Comparison of ENCODE assay signal across 19 cellular contexts in genomic region chr20:39862613-39863012, GRCh38.
DNase-seq lines count a peak whose midpoint lies in the region; TF ChIP-seq lines count a peak whose summit lies in the region.
"Had no signal": no experiment of that assay in that cellular context is flagged by ENCODE, and none has a peak within 500 bp of the region (broad histone marks: within the 10 kb centered on the region; RNA-seq: fewer than 3 reads in every experiment).

No MANE protein-coding gene starts in this region.

- H3K4me2 ChIP-seq in GM23248 (ENCODE audit: unreplicated experiment) (no peak overlapping the region), neural progenitor cell (no peak overlapping the region)
- H3K4me2 ChIP-seq: GM23338 had no signal

- H3K9me2 ChIP-seq in GM23248 (ENCODE audit: insufficient read depth): peaks cover 5% of the 10 kb centered on the region; the same call in 1 of the 2 replicates

- H3K27ac Mint-ChIP-seq in neural progenitor cell (no peak overlapping the region), endothelial cell (ENCODE audit: unreplicated experiment) (no peak overlapping the region)
- H3K27ac Mint-ChIP-seq: CD8-positive, alpha-beta memory T cell; GM23338 had no signal

- 18 to 26% methylated on average over 3 of the region's 3 CpGs for WGBS in GM23248 (ENCODE audit: low coverage in 1 of 2, low lambda C conversion rate in 2 of 2, missing lambda C conversion rate in 2 of 2), 2 experiments
- 25% methylated on average over 3 of the region's 3 CpGs for WGBS in lower leg skin, 2 donors

- DNase-seq in GM23248 (peak; percentile 37), adipocyte (ENCODE audit: low read depth) (peak; percentile 62), fibroblast of the aortic adventitia (ENCODE audit: low read depth) (peak; percentile 57), neural progenitor cell (ENCODE audit: low spot score) (no peak), germinal center (ENCODE audit: low spot score) (no peak), lower leg skin (ENCODE audit: low spot score in 2 of 2) (no peak), endothelial cell (ENCODE audit: low spot score) (no peak)
- DNase-seq: C1 segment of cervical spinal cord; CD8-positive, alpha-beta memory T cell; DMS53; EL; NCI-H1694 treated with DMSO at 0.1 percent for 48 hours; NCI-H2107; NCI-H510A treated with DMSO at 0.1 percent for 48 hours; NCI-H774; SHP77 had no signal

- H3K79me2 ChIP-seq in GM23248 (ENCODE audit: insufficient read depth) (no peaks in the 10 kb centered on the region), neural progenitor cell (ENCODE audit: low read depth) (no peaks in the 10 kb centered on the region)

- no peak overlapping the region for H2AFZ ChIP-seq in GM23248
- H2AFZ ChIP-seq in neural progenitor cell (replicated peaks): peak overlapping the region; percentile 37
- H2AFZ ChIP-seq: GM23338 had no signal

- H3K4me1 ChIP-seq in GM23248 (ENCODE audit: insufficient read depth) (no peaks in the 10 kb centered on the region), adipocyte (ENCODE audit: control insufficient read depth, insufficient read depth, low read length) (peaks cover 3% of the 10 kb centered on the region), neural progenitor cell (peaks cover 7% of the 10 kb centered on the region)

- H3K27ac ChIP-seq in GM23248: 0 out of 2 replicates have a peak overlapping the region, but pooled peaks have one; percentile 12
- H3K27ac ChIP-seq in neural progenitor cell: no peak overlapping the region

- H3K36me3 ChIP-seq in GM23248 (ENCODE audit: low read depth) (no peaks in the 10 kb centered on the region), adipocyte (ENCODE audit: control insufficient read depth, insufficient read depth, low read length, severe bottlenecking) (no peaks in the 10 kb centered on the region), neural progenitor cell (no peaks in the 10 kb centered on the region)

- H3K36me3 Mint-ChIP-seq in neural progenitor cell (no peaks in the 10 kb centered on the region), endothelial cell (ENCODE audit: low read depth, unreplicated experiment) (no peaks in the 10 kb centered on the region)
- H3K36me3 Mint-ChIP-seq: CD8-positive, alpha-beta memory T cell had no signal

- H3K9ac ChIP-seq in GM23248: no peak overlapping the region
- no peak overlapping the region for H3K9ac ChIP-seq in adipocyte (ENCODE audit: low read length)
- no peak overlapping the region for H3K9ac ChIP-seq in neural progenitor cell

- H3K4me1 Mint-ChIP-seq in neural progenitor cell (peaks cover 5% of the 10 kb centered on the region), endothelial cell (ENCODE audit: unreplicated experiment) (no peaks in the 10 kb centered on the region)
- H3K4me1 Mint-ChIP-seq: CD8-positive, alpha-beta memory T cell; GM23338 had no signal

- TF ChIP-seq CTCF in fibroblast of the aortic adventitia (IDR thresholded peaks at IDR 0.05; ENCODE audit: insufficient read depth, low read length): no peak
- no peak for TF ChIP-seq CTCF in neural progenitor cell (IDR thresholded peaks at IDR 0.05)
- no peak for TF ChIP-seq CTCF in lower leg skin (IDR thresholded peaks at IDR 0.05)
- no peak for TF ChIP-seq CTCF in endothelial cell (IDR thresholded peaks at IDR 0.05; ENCODE audit: unreplicated experiment)

- H3K4me3 ChIP-seq in GM23248: no peak overlapping the region
- H3K4me3 ChIP-seq in adipocyte (ENCODE audit: low read length): no peak overlapping the region
- no peak overlapping the region for H3K4me3 ChIP-seq in fibroblast of the aortic adventitia (ENCODE audit: low read depth, low read length)
- no peak overlapping the region for H3K4me3 ChIP-seq in neural progenitor cell
- H3K4me3 ChIP-seq in lower leg skin (ENCODE audit: low read depth, poor library complexity, severe bottlenecking): no peak overlapping the region
- H3K4me3 ChIP-seq: GM12878, GM23338, K562 had no signal

- H3K27me3 Mint-ChIP-seq in neural progenitor cell (ENCODE audit: insufficient read depth, low read depth) (peaks cover 44% of the 10 kb centered on the region), endothelial cell (ENCODE audit: unreplicated experiment) (peaks cover 1% of the 10 kb centered on the region)

- H4K20me1 ChIP-seq in GM23248 (ENCODE audit: insufficient read depth) (no peaks in the 10 kb centered on the region), neural progenitor cell (ENCODE audit: low read depth) (no peaks in the 10 kb centered on the region)

- no peak for TF ChIP-seq POLR2A in lower leg skin (IDR thresholded peaks at IDR 0.05)

- intact Hi-C loops in lower leg skin (cut with DNase I; ENCODE audit: low total_unique reads): no loop called here

- H3K4me3 Mint-ChIP-seq in neural progenitor cell (no peak overlapping the region), endothelial cell (ENCODE audit: unreplicated experiment) (no peak overlapping the region)
- H3K4me3 Mint-ChIP-seq: CD8-positive, alpha-beta memory T cell; GM23338 had no signal

- H3K27me3 ChIP-seq in GM23248 (replicated peaks; ENCODE audit: insufficient read depth): no peaks in the 10 kb centered on the region
- H3K27me3 ChIP-seq in adipocyte (replicated peaks; ENCODE audit: control insufficient read depth, insufficient read depth, low read length): no peaks in the 10 kb centered on the region
- H3K27me3 ChIP-seq in neural progenitor cell: no peaks in the 10 kb centered on the region

- no peaks in the 10 kb centered on the region for H3K9me3 ChIP-seq in GM23248 (ENCODE audit: low read depth)
- H3K9me3 ChIP-seq in adipocyte (ENCODE audit: control insufficient read depth, low read length): no peaks in the 10 kb centered on the region
- no peaks in the 10 kb centered on the region for H3K9me3 ChIP-seq in neural progenitor cell (ENCODE audit: low read depth)

- in situ Hi-C loops in GM23248 (cut with MboI): no loop called here

- no peaks in the 10 kb centered on the region for H3F3A ChIP-seq in GM23248 (ENCODE audit: insufficient read depth)
- H3F3A ChIP-seq in neural progenitor cell (ENCODE audit: low read depth): no peaks in the 10 kb centered on the region

- H3K9me3 Mint-ChIP-seq in neural progenitor cell: peaks cover 5% of the 10 kb centered on the region
- H3K9me3 Mint-ChIP-seq in endothelial cell (ENCODE audit: unreplicated experiment): no peaks in the 10 kb centered on the region
- H3K9me3 Mint-ChIP-seq: GM23338 had no signal

Comparison
In these comparisons a context has a peak if more than half of its experiments do, and no peak if none do; other contexts are left out.
1. DNase-seq: peak in GM23248 (single experiment), adipocyte (single experiment) and fibroblast of the aortic adventitia (single experiment); none in neural progenitor cell (single experiment), germinal center (single experiment), lower leg skin (0 of 2) and endothelial cell (single experiment).